In genomic region chr11:113884361-113884836, GRCh38 we compare ENCODE assay signal across 3 cellular contexts.
TF ChIP-seq lines count a peak whose summit lies in the region.

No MANE protein-coding gene starts in this region.

TF ChIP-seq in Ishikawa, 13 proteins besides CTCF, POLR2A, EP300 and RAD21:
- TF ChIP-seq TEAD4 (IDR thresholded peaks at IDR 0.05) (peak; percentile 64; the same call in 1 of the 2 replicates), FOXM1 (IDR thresholded peaks at IDR 0.05; ENCODE audit: borderline replicate concordance, low read depth) (no peak), CEBPB (IDR thresholded peaks at IDR 0.05) (peak; percentile 87), YY1 (IDR thresholded peaks at IDR 0.05; ENCODE audit: low read depth) (no peak)

TF ChIP-seq in H1, 55 proteins besides CTCF, POLR2A, EP300 and RAD21 (continues in another document):
- TF ChIP-seq ATF3 (IDR thresholded peaks at IDR 0.05; ENCODE audit: insufficient read depth, low read depth, low read length) (peak; percentile 93), CEBPB (IDR thresholded peaks at IDR 0.05; ENCODE audit: low read depth, low read length) (peak; percentile 97), TBP (IDR thresholded peaks at IDR 0.05; ENCODE audit: low read depth, low read length) (peak; percentile 30; the same call in 1 of the 2 replicates), FOSL1 (IDR thresholded peaks at IDR 0.05; ENCODE audit: insufficient read depth, low read depth, low read length) (no peak), ZNF274 (IDR thresholded peaks at IDR 0.05; ENCODE audit: borderline replicate concordance, extremely low read depth, low read length) (no peak), JUND (IDR thresholded peaks at IDR 0.05; ENCODE audit: low read length) (peak; percentile 56; the same call in 1 of the 2 replicates), E2F6 (IDR thresholded peaks at IDR 0.05) (no peak), GABPA (IDR thresholded peaks at IDR 0.05; ENCODE audit: borderline replicate concordance, insufficient read depth, low read length) (no peak), ATF2 (IDR thresholded peaks at IDR 0.05; ENCODE audit: low read length) (peak; percentile 72; the same call in 1 of the 2 replicates), CHD7 (IDR thresholded peaks at IDR 0.05; ENCODE audit: insufficient replicate concordance, low read length) (no peak)

TF ChIP-seq in HepG2, 621 proteins besides CTCF, POLR2A, EP300 and RAD21 (continues in another document):
- TF ChIP-seq CEBPG (CRISPR knock-in tag; IDR thresholded peaks at IDR 0.05) (peak; percentile 97), CAMTA2 (CRISPR knock-in tag; IDR thresholded peaks at IDR 0.05; ENCODE audit: borderline replicate concordance) (no peak), SAP130 (CRISPR knock-in tag; IDR thresholded peaks at IDR 0.05; ENCODE audit: low read depth) (0 out of 2 replicates have a peak, but pooled peaks have one; percentile 18), GATAD2A (CRISPR knock-in tag; IDR thresholded peaks at IDR 0.05) (peak; percentile 51), U2AF2 (IDR thresholded peaks at IDR 0.05; ENCODE audit: low read depth, low read length) (no peak), ZIK1 (CRISPR knock-in tag; IDR thresholded peaks at IDR 0.05; ENCODE audit: borderline replicate concordance, low read depth) (no peak), ZNF503 (CRISPR knock-in tag; IDR thresholded peaks at IDR 0.05) (no peak), JARID2 (CRISPR knock-in tag; IDR thresholded peaks at IDR 0.05; ENCODE audit: insufficient replicate concordance) (no peak), ZNF180 (CRISPR knock-in tag; IDR thresholded peaks at IDR 0.05; ENCODE audit: borderline replicate concordance, low read depth) (no peak), HDAC2 (CRISPR knock-in tag; IDR thresholded peaks at IDR 0.05) (no peak), PATZ1 (CRISPR knock-in tag; IDR thresholded peaks at IDR 0.05) (peak; percentile 65), ERF (CRISPR knock-in tag; IDR thresholded peaks at IDR 0.05) (peak; percentile 24; the same call in 1 of the 2 replicates), NR2F2 (IDR thresholded peaks at IDR 0.05; ENCODE audit: borderline replicate concordance, low read depth) (no peak), CBX5 (CRISPR knock-in tag; IDR thresholded peaks at IDR 0.05; ENCODE audit: borderline replicate concordance) (peak; percentile 44; the same call in 1 of the 2 replicates), SYNCRIP (IDR thresholded peaks at IDR 0.05; ENCODE audit: insufficient read depth, low read depth, low read length) (no peak), ZSCAN5A (CRISPR knock-in tag; IDR thresholded peaks at IDR 0.05; ENCODE audit: borderline replicate concordance) (no peak), ATAD3A (CRISPR knock-in tag; IDR thresholded peaks at IDR 0.05) (no peak), NCOA2 (CRISPR knock-in tag; IDR thresholded peaks at IDR 0.05) (no peak), ATRX (CRISPR knock-in tag; IDR thresholded peaks at IDR 0.05; ENCODE audit: borderline replicate concordance) (no peak), MIER3 (CRISPR knock-in tag; IDR thresholded peaks at IDR 0.05; ENCODE audit: borderline replicate concordance) (no peak), THAP11 (CRISPR knock-in tag; IDR thresholded peaks at IDR 0.05) (0 out of 2 replicates have a peak, but pooled peaks have one; percentile 10), ZNF383 (CRISPR knock-in tag; IDR thresholded peaks at IDR 0.05; ENCODE audit: borderline replicate concordance) (no peak), ZNF737 (CRISPR knock-in tag; IDR thresholded peaks at IDR 0.05; ENCODE audit: borderline replicate concordance) (no peak), HIVEP1 (CRISPR knock-in tag; IDR thresholded peaks at IDR 0.05) (no peak), TEAD3 (CRISPR knock-in tag; optimal IDR thresholded peaks at IDR 0.05; ENCODE audit: borderline replicate concordance) (peak; percentile 98), ZBTB49 (CRISPR knock-in tag; IDR thresholded peaks at IDR 0.05; ENCODE audit: borderline replicate concordance) (no peak), ATF7 (IDR thresholded peaks at IDR 0.05) (peak; percentile 67), ATF7 (CRISPR knock-in tag; IDR thresholded peaks at IDR 0.05) (0 out of 2 replicates have a peak, but pooled peaks have one; percentile 24), ZFY (CRISPR knock-in tag; IDR thresholded peaks at IDR 0.05) (no peak), ZSCAN12 (CRISPR knock-in tag; IDR thresholded peaks at IDR 0.05) (no peak), ZNF792 (CRISPR knock-in tag; IDR thresholded peaks at IDR 0.05) (no peak), ARID5B (CRISPR knock-in tag; IDR thresholded peaks at IDR 0.05) (0 out of 2 replicates have a peak, but pooled peaks have one; percentile 14), REPIN1 (CRISPR knock-in tag; IDR thresholded peaks at IDR 0.05; ENCODE audit: borderline replicate concordance, low read depth) (peak; percentile 48; the same call in 1 of the 2 replicates), ZNF318 (CRISPR knock-in tag; IDR thresholded peaks at IDR 0.05) (no peak), ZBTB20 (CRISPR knock-in tag; IDR thresholded peaks at IDR 0.05; ENCODE audit: borderline replicate concordance, low read depth) (no peak), ZKSCAN5 (CRISPR knock-in tag; IDR thresholded peaks at IDR 0.05) (no peak)
